Comparison of ENCODE assay signal across 18 cellular contexts in the genomic region with DNA sequence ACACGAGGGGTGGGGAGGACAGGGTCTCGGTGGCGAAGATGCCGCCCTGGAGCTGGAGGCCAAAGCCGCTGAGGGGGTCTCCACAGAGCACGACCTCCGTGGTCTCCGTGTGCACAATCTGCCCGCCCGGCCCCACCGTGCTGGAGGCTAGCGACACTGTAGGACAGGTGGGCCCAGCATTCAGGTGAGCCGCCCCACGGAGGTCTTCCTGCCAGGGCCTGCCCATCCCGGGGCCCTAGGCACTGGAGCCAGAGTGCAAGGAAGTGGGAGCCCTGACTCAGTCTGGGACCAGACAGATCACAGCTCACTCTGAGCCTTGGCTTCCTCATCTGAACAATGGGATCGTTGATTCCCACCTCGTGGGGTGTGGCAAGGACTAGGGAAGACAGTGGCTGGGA.
"Had no signal": no experiment of that assay in that cellular context is flagged by ENCODE, and none has a peak within 500 bp of the region (broad histone marks: within the 10 kb centered on the region; RNA-seq: fewer than 3 reads in every experiment).

No MANE protein-coding gene starts in this region.

- H3K27me3 Mint-ChIP-seq: activated T-helper 17 cell treated with anti-CD3 and anti-CD28 coated beads, Interleukin-2, amount 50 U/mL, for 72 hours had no signal

- DNase-seq: activated CD4-positive, alpha-beta T cell treated with anti-CD3 and anti-CD28 coated beads for 4 hours; activated naive CD4-positive, alpha-beta T cell treated with anti-CD3 and anti-CD28 coated beads, Interleukin-2, amount 50 U/mL, for 16 hours; amniotic stem cell; dermis blood vessel endothelial cell; heart right ventricle; left lung; mesendoderm; SJCRH30; stimulated activated CD4-positive, alpha-beta T cell treated with anti-CD3 and anti-CD28 coated beads, Interleukin-1b, Interleukin-23, amount 100 ng/mL, for 48 hours; stimulated activated naive CD4-positive, alpha-beta T cell; SW 1271 had no signal

- H3K4me1 Mint-ChIP-seq: activated T-helper 17 cell treated with anti-CD3 and anti-CD28 coated beads, Interleukin-2, amount 50 U/mL, for 72 hours had no signal

- H3K27me3 ChIP-seq: esophagus muscularis mucosa, left lung, neural progenitor cell had no signal

- H3K9me3 ChIP-seq: esophagus muscularis mucosa, heart right ventricle, left lung, SJCRH30 had no signal

- H3K4me3 ChIP-seq: esophagus muscularis mucosa, heart right ventricle, left lung, neural progenitor cell, SJCRH30 had no signal

- H2AFZ ChIP-seq: neural progenitor cell, parathyroid adenoma had no signal

- H3K4me2 ChIP-seq: neural progenitor cell had no signal

- H3K4me1 ChIP-seq: esophagus muscularis mucosa, left lung, neural progenitor cell, parathyroid adenoma, SJCRH30 had no signal

- H3K27ac ChIP-seq: esophagus muscularis mucosa, heart right ventricle, left lung, neural progenitor cell, parathyroid adenoma, SJCRH30 had no signal

- H3K36me3 ChIP-seq: left lung, neural progenitor cell, SJCRH30 had no signal

- H3K36me3 Mint-ChIP-seq: neural progenitor cell, type B pancreatic cell had no signal

- H3K4me3 Mint-ChIP-seq: activated T-helper 17 cell treated with anti-CD3 and anti-CD28 coated beads, Interleukin-2, amount 50 U/mL, for 72 hours; brain; central memory CD8-positive, alpha-beta T cell; neural progenitor cell; type B pancreatic cell had no signal

- H3K9me3 Mint-ChIP-seq: activated T-helper 17 cell treated with anti-CD3 and anti-CD28 coated beads, Interleukin-2, amount 50 U/mL, for 72 hours; central memory CD8-positive, alpha-beta T cell; neural progenitor cell; type B pancreatic cell had no signal

- ATAC-seq: activated T-helper 17 cell treated with anti-CD3 and anti-CD28 coated beads, Interleukin-2, amount 50 U/mL, for 72 hours; heart right ventricle; left lung had no signal

- H3K27ac Mint-ChIP-seq: activated T-helper 17 cell treated with anti-CD3 and anti-CD28 coated beads, Interleukin-2, amount 50 U/mL, for 72 hours; brain; neural progenitor cell; type B pancreatic cell had no signal

- H3K9ac ChIP-seq: neural progenitor cell, parathyroid adenoma had no signal
